1 cellular context compared by ENCODE assay signal in the genomic region with DNA sequence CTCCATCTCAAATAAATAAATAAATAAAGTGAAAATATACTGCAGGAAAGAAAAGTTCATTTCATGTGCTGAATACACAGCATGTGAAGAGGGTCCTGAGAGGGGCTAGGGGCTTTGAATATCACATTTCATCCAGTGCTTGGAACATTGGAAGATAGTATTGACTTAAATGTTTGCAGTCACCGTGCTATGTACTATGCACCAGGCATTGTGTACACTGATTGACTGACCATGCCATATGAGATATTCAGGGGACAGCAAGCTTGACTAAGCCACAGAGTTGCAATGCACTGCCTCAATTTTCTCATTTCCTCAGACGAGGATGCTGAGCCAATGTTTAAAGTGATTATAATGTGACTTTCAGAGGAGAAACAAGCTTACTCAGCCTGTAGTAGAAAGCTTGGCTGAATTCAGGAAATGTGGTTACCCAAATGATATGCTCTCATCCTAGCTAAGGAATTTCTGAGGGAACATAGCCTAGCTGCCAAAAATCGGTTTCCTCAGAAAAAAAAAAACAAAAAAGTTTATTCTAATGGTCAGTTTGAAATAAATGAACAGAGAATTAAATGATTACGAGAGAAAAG.
TF ChIP-seq lines count a peak whose summit lies in the region.

No MANE protein-coding gene starts in this region.

TF ChIP-seq in GM23338, 12 proteins besides CTCF, POLR2A, EP300 and RAD21 (continued from another document):
- TF ChIP-seq, protein P1, sequence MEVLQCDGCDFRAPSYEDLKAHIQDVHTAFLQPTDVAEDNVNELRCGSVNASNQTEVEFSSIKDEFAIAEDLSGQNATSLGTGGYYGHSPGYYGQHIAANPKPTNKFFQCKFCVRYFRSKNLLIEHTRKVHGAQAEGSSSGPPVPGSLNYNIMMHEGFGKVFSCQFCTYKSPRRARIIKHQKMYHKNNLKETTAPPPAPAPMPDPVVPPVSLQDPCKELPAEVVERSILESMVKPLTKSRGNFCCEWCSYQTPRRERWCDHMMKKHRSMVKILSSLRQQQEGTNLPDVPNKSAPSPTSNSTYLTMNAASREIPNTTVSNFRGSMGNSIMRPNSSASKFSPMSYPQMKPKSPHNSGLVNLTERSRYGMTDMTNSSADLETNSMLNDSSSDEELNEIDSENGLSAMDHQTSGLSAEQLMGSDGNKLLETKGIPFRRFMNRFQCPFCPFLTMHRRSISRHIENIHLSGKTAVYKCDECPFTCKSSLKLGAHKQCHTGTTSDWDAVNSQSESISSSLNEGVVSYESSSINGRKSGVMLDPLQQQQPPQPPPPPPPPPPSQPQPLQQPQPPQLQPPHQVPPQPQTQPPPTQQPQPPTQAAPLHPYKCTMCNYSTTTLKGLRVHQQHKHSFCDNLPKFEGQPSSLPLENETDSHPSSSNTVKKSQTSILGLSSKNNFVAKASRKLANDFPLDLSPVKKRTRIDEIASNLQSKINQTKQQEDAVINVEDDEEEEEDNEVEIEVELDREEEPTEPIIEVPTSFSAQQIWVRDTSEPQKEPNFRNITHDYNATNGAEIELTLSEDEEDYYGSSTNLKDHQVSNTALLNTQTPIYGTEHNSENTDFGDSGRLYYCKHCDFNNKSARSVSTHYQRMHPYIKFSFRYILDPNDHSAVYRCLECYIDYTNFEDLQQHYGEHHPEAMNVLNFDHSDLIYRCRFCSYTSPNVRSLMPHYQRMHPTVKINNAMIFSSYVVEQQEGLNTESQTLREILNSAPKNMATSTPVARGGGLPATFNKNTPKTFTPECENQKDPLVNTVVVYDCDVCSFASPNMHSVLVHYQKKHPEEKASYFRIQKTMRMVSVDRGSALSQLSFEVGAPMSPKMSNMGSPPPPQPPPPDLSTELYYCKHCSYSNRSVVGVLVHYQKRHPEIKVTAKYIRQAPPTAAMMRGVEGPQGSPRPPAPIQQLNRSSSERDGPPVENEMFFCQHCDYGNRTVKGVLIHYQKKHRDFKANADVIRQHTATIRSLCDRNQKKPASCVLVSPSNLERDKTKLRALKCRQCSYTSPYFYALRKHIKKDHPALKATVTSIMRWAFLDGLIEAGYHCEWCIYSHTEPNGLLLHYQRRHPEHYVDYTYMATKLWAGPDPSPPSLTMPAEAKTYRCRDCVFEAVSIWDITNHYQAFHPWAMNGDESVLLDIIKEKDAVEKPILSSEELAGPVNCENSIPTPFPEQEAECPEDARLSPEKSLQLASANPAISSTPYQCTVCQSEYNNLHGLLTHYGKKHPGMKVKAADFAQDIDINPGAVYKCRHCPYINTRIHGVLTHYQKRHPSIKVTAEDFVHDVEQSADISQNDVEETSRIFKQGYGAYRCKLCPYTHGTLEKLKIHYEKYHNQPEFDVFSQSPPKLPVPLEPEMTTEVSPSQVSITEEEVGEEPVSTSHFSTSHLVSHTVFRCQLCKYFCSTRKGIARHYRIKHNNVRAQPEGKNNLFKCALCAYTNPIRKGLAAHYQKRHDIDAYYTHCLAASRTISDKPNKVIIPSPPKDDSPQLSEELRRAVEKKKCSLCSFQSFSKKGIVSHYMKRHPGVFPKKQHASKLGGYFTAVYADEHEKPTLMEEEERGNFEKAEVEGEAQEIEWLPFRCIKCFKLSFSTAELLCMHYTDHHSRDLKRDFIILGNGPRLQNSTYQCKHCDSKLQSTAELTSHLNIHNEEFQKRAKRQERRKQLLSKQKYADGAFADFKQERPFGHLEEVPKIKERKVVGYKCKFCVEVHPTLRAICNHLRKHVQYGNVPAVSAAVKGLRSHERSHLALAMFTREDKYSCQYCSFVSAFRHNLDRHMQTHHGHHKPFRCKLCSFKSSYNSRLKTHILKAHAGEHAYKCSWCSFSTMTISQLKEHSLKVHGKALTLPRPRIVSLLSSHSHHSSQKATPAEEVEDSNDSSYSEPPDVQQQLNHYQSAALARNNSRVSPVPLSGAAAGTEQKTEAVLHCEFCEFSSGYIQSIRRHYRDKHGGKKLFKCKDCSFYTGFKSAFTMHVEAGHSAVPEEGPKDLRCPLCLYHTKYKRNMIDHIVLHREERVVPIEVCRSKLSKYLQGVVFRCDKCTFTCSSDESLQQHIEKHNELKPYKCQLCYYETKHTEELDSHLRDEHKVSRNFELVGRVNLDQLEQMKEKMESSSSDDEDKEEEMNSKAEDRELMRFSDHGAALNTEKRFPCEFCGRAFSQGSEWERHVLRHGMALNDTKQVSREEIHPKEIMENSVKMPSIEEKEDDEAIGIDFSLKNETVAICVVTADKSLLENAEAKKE (CRISPR knock-in tag; IDR thresholded peaks at IDR 0.05): no peak
- TF ChIP-seq ETS1 (IDR thresholded peaks at IDR 0.05): no peak
- no peak for TF ChIP-seq CREB1 (CRISPR knock-in tag; IDR thresholded peaks at IDR 0.05; ENCODE audit: low read depth)
- no peak for TF ChIP-seq ZNF331 (CRISPR knock-in tag; IDR thresholded peaks at IDR 0.05; ENCODE audit: low read depth)
- no peak for TF ChIP-seq JUNB (IDR thresholded peaks at IDR 0.05; ENCODE audit: unreplicated experiment)
TF ChIP-seq in GM23338: peak in this region for 0.
